In genomic region chr19:12913871-12914690, GRCh38 we compare ENCODE assay signal across 6 cellular contexts. TPM values are rescaled to one million over a fixed set of nuclear protein-coding genes. Genes with fewer than 3 reads are reported as not detected.
A peak's percentile ranks its signal among the peaks of the same experiment; 100 is the strongest.
DNase-seq lines count a peak whose midpoint lies in the region; ATAC-seq, FAIRE-seq and TF ChIP-seq lines count a peak whose summit lies in the region.

No MANE protein-coding gene starts in this region.

- H3K4me1 Mint-ChIP-seq in brain, result peaks cover 49% of the 10 kb centered on the region

- H3K4me3 ChIP-seq in A673 (ENCODE audit: low read depth, low read length, poor library complexity, severe bottlenecking), result no peak overlapping the region
- H3K4me3 ChIP-seq in small intestine (ENCODE audit: low read depth in 1 of 2, low read length in 2 of 2), result no peak overlapping the region

- no peak for FAIRE-seq in small intestine (lab: Jason Lieb, UNC)

- DNase-seq in A673 (ENCODE audit: low spot score), result no peak
- DNase-seq in NCI-H2196 (lab: John Stamatoyannopoulos, UW; ENCODE audit: unreplicated experiment), result peak; percentile 27
- peak; percentile 33 for DNase-seq in small intestine
- no peak for DNase-seq in NCI-H526 treated with DMSO at 0.1 percent for 48 hours (lab: John Stamatoyannopoulos, UW)

- no peaks in the 10 kb centered on the region for H3K36me3 Mint-ChIP-seq in brain

- ATAC-seq in HG02981 (IDR thresholded peaks at IDR 0.05; ENCODE audit: unreplicated experiment), result no peak

- H3K4me1 ChIP-seq in A673 (ENCODE audit: insufficient read depth, low read length, poor library complexity, severe bottlenecking), result peaks cover 26% of the 10 kb centered on the region
- H3K4me1 ChIP-seq in small intestine (ENCODE audit: control insufficient read depth in 2 of 2, insufficient read depth in 1 of 2, low read depth in 1 of 2, low read length in 1 of 2), result no peaks in the 10 kb centered on the region

- H3K9me3 Mint-ChIP-seq in brain, result peaks cover 0 to 5% (median 0%) of the 10 kb centered on the region in 5 experiments

- no TSS peak for BruUV-seq in A673 (replicated peaks; lab: Mats Ljungman, UMichigan)

- H3K27ac Mint-ChIP-seq in brain, result peak overlapping the region; percentile 97 to 99 (median 98)

- peak overlapping the region; percentile 62 to 80 (median 73) for H3K4me3 Mint-ChIP-seq in brain

- intact Hi-C loops in A673 (cut with micrococcal nuclease; ENCODE audit: unreplicated experiment), result no loop called here

- WGBS in small intestine, 3 donors, result 48 to 78% (median 71%) methylated on average over 12 of the region's 12 CpGs

- no peak for TF ChIP-seq CTCF in A673 (conservative IDR thresholded peaks at IDR 0.05; ENCODE audit: low read depth, low read length)
- TF ChIP-seq CTCF in brain (conservative IDR thresholded peaks at IDR 0.05), result no peak

- H3K36me3 ChIP-seq in A673 (ENCODE audit: insufficient read depth, low read length, poor library complexity, severe bottlenecking), result no peaks in the 10 kb centered on the region
- no peaks in the 10 kb centered on the region for H3K36me3 ChIP-seq in small intestine (ENCODE audit: control insufficient read depth in 2 of 2, insufficient read depth in 2 of 2, low read length in 2 of 2)

- H3K27ac ChIP-seq in A673 (ENCODE audit: low read depth, low read length, poor library complexity, severe bottlenecking) (peak overlapping the region; percentile 76), small intestine (ENCODE audit: low read depth in 1 of 2, low read length in 1 of 2) (peak overlapping the region in 1 of 2 donors; percentile 80)

- POLR2A ChIA-PET in A673 (lab: Charles Lee; ENCODE audit: low non-redundant PET), result interaction anchor here (0.6 kb wide), 1 partner anchor 41 kb away, joined by 8 read pairs; no protein-coding TSS in a partner anchor

- peaks cover 5% of the 10 kb centered on the region for H3K27me3 Mint-ChIP-seq in brain

- no peaks in the 10 kb centered on the region for H3K9me3 ChIP-seq in A673 (ENCODE audit: low read depth, low read length, poor library complexity, severe bottlenecking)
- H3K9me3 ChIP-seq in small intestine (ENCODE audit: control insufficient read depth, low read depth), result no peaks in the 10 kb centered on the region

- CTCF ChIA-PET in A673 (lab: Charles Lee), result interaction anchor here (0.6 to 1.5 kb wide), 3 partner anchors 29 to 363 kb away, joined by 3 to 6 read pairs (median 4); no protein-coding TSS in a partner anchor

- H3K27me3 ChIP-seq in A673 (replicated peaks; ENCODE audit: insufficient read depth, low read depth, low read length, poor library complexity) (no peaks in the 10 kb centered on the region), small intestine (ENCODE audit: control insufficient read depth in 2 of 2, insufficient read depth in 2 of 2, low read length in 2 of 2) (no peaks in the 10 kb centered on the region)

RNA-seq across cellular contexts. Expression of gene SYCE2, which starts 5.0 kb away (rescaled TPM):
- 0.71 and 1.8 TPM in 2 replicates for total RNA-seq in A673 (2021)
- polyA plus RNA-seq in brain (ENCODE audit: insufficient read depth, low read depth, low replicate concordance), result 7.6 TPM
- polyA plus RNA-seq in small intestine, result under 1 TPM in 1 of 3 donors, not detected in 2; 0.18 TPM

RNA-seq across cellular contexts. Expression of gene FARSA, which starts 19.4 kb away (rescaled TPM):
- total RNA-seq in A673 (2021), result 150 and 162 TPM in 2 replicates
- polyA plus RNA-seq in brain (ENCODE audit: insufficient read depth, low read depth, low replicate concordance) (156 TPM), small intestine (10 to 100 TPM; 32.4 to 74.4 (median 36.0) TPM)

RNA-seq across cellular contexts. Expression of gene GCDH, which starts 23.1 kb away (rescaled TPM):
- 47.3 and 58.7 TPM in 2 replicates for total RNA-seq in A673 (2021)
- polyA plus RNA-seq in brain (ENCODE audit: insufficient read depth, low read depth, low replicate concordance), result 54.4 TPM
- polyA plus RNA-seq in small intestine, result 10 to 100 TPM; 25.7 to 38.9 (median 30.9) TPM

RNA-seq across cellular contexts. Expression of gene CALR, which starts 24.3 kb away (rescaled TPM):
- total RNA-seq in A673 (2021), result 994 and 1,019 TPM in 2 replicates
- polyA plus RNA-seq in brain (ENCODE audit: insufficient read depth, low read depth, low replicate concordance) (637 TPM), small intestine (100 to 1,000 TPM; 117 to 696 (median 173) TPM)

RNA-seq across cellular contexts. Expression of gene KLF1, which starts 27.1 kb away (rescaled TPM):
- total RNA-seq in A673 (2021), result 0.30 and 0.57 TPM in 2 replicates
- polyA plus RNA-seq in brain (ENCODE audit: insufficient read depth, low read depth, low replicate concordance) (1.3 TPM), small intestine (under 1 TPM in 1 of 3 donors, not detected in 2; 0.13 TPM)

Comparison
In these comparisons a context has a peak if more than half of its experiments do, and no peak if none do; other contexts are left out.
1. DNase-seq: peak in NCI-H2196 (single experiment) and small intestine (single experiment); none in A673 (single experiment) and NCI-H526 treated with DMSO at 0.1 percent for 48 hours (single experiment).